In genomic region chr10:30422981-30423654, GRCh38 we compare ENCODE assay signal across 8 cellular contexts. TPM values are rescaled to one million over a fixed set of nuclear protein-coding genes. Genes with fewer than 3 reads are reported as not detected.
DNase-seq lines count a peak whose midpoint lies in the region; ATAC-seq, FAIRE-seq and TF ChIP-seq lines count a peak whose summit lies in the region.

No MANE protein-coding gene starts in this region.

- no peak for TF ChIP-seq RAD21 in GM12878 (IDR thresholded peaks at IDR 0.05; ENCODE audit: insufficient read depth, low read depth, low read length)

- RAD21 ChIA-PET in GM12878 (lab: Charles Lee; ENCODE audit: unreplicated experiment): interaction anchor here (12.1 to 14.3 kb wide), 2 partner anchors 9 to 108 kb away, joined by 198 to 255 read pairs; partner anchors contain the start of gene MAP3K8

- no peak for TF ChIP-seq CTCF in GM12878 (IDR thresholded peaks at IDR 0.05 in 2 of 3, conservative IDR thresholded peaks at IDR 0.05 in 1 of 3; ENCODE audit: control insufficient read depth in 2 of 3, extremely low read depth in 1 of 3, insufficient read depth in 1 of 3, low read depth in 3 of 3, low read length in 3 of 3)

- peak overlapping the region; percentile 60 for H2AFZ ChIP-seq in GM12878 (ENCODE audit: control insufficient read depth, low read depth, low read length)

- no peak overlapping the region; the same call in 1 of the 2 replicates for H3K4me3 ChIP-seq in GM12878

- CTCF ChIA-PET in GM12878 (lab: Yijun Ruan, JAX): interaction anchor here (1.0 to 13.8 kb wide), 2 partner anchors 106 to 168 kb away, joined by 6 to 217 read pairs; no protein-coding TSS in a partner anchor

- no peaks in the 10 kb centered on the region for H3K27me3 Mint-ChIP-seq in activated CD4-positive, alpha-beta T cell treated with anti-CD3 and anti-CD28 coated beads, Interleukin-2, amount 10 ng/mL, durations not matched to agents 24 days and 14 days
- no peaks in the 10 kb centered on the region for H3K27me3 Mint-ChIP-seq in activated T-helper 2 cell treated with anti-CD3 and anti-CD28 coated beads, Interferon-gamma antibody, Interleukin-2, Interleukin-4, amounts not matched to agents 10 μg/mL and 5 μg/mL and 100 μg/mL, durations not matched to agents 14 hours and 24 hours and 36 hours (ENCODE audit: low read depth)

- H3K4me1 ChIP-seq in GM12878 (ENCODE audit: control insufficient read depth, insufficient read depth, low read length): peaks cover 61% of the 10 kb centered on the region

- TF ChIP-seq EP300 in GM12878 (IDR thresholded peaks at IDR 0.05; ENCODE audit: borderline replicate concordance in 1 of 2, control insufficient read depth in 1 of 2, low read depth in 2 of 2, low read length in 2 of 2): no peak

- WGBS in GM12878 (ENCODE audit: insufficient coverage, insufficient replicate concordance, low lambda C conversion rate, missing lambda C conversion rate): 52% methylated on average over 8 of the region's 8 CpGs

- no peak for FAIRE-seq in GM12878 (lab: Jason Lieb, UNC)

- intact Hi-C loops in activated CD4-positive, alpha-beta T cell treated with anti-CD3 and anti-CD28 coated beads, Interleukin-2, amount 10 ng/mL, durations not matched to agents 24 days and 14 days (cut with micrococcal nuclease): no loop called here
- intact Hi-C loops in GM12878 (cut with micrococcal nuclease; ENCODE audit: unreplicated experiment): no loop called here
- intact Hi-C loops in activated T-helper 2 cell treated with anti-CD3 and anti-CD28 coated beads, Interferon-gamma antibody, Interleukin-2, Interleukin-4, amounts not matched to agents 10 μg/mL and 5 μg/mL and 100 μg/mL, durations not matched to agents 14 hours and 24 hours and 36 hours (cut with micrococcal nuclease): no loop called here

- SMC1A ChIA-PET in GM12878 (lab: Charles Lee; ENCODE audit: uncharacterized antibody, unreplicated experiment): interaction anchor here (0.9 to 14.7 kb wide), 5 partner anchors 9 to 113 kb away, joined by 3 to 262 read pairs (median 4); partner anchors contain the start of gene MAP3K8

- peak overlapping the region; percentile 34; the same call in 1 of the 2 replicates for H3K4me2 ChIP-seq in GM12878 (ENCODE audit: control insufficient read depth, insufficient read depth)

- no peak overlapping the region; the same call in none of the 2 replicates for H3K27ac ChIP-seq in GM12878 (ENCODE audit: control insufficient read depth, insufficient read depth)
- H3K27ac ChIP-seq in layer of hippocampus (ENCODE audit: low read depth, low read length): peak overlapping the region; percentile 10

- no peak for ATAC-seq in GM12878
- ATAC-seq in stimulated activated naive CD8-positive, alpha-beta T cell treated with anti-CD3 and anti-CD28 coated beads, Interleukin-15, Interleukin-2, amounts not matched to agents 100 U/mL and 50 U/mL, for 24 hours: no peak

- peak overlapping the region; percentile 20 for H3K27ac Mint-ChIP-seq in activated CD4-positive, alpha-beta T cell treated with anti-CD3 and anti-CD28 coated beads, Interleukin-2, amount 10 ng/mL, durations not matched to agents 24 days and 14 days
- H3K27ac Mint-ChIP-seq in activated T-helper 2 cell treated with anti-CD3 and anti-CD28 coated beads, Interferon-gamma antibody, Interleukin-2, Interleukin-4, amounts not matched to agents 10 μg/mL and 5 μg/mL and 100 μg/mL, durations not matched to agents 14 hours and 24 hours and 36 hours: no peak overlapping the region

- H3K36me3 ChIP-seq in GM12878 (ENCODE audit: control insufficient read depth in 2 of 2, insufficient read depth in 2 of 2, low read length in 1 of 2): no peaks in the 10 kb centered on the region

- no peaks in the 10 kb centered on the region for H4K20me1 ChIP-seq in GM12878 (ENCODE audit: control insufficient read depth, insufficient read depth)

- H3K4me1 Mint-ChIP-seq in activated CD4-positive, alpha-beta T cell treated with anti-CD3 and anti-CD28 coated beads, Interleukin-2, amount 10 ng/mL, durations not matched to agents 24 days and 14 days: peaks cover 48% of the 10 kb centered on the region
- peaks cover 50% of the 10 kb centered on the region for H3K4me1 Mint-ChIP-seq in activated T-helper 2 cell treated with anti-CD3 and anti-CD28 coated beads, Interferon-gamma antibody, Interleukin-2, Interleukin-4, amounts not matched to agents 10 μg/mL and 5 μg/mL and 100 μg/mL, durations not matched to agents 14 hours and 24 hours and 36 hours (ENCODE audit: low read depth)

- no peak for TF ChIP-seq POLR2A in GM12878 (IDR thresholded peaks at IDR 0.05; ENCODE audit: low read depth, low read length)

- in situ Hi-C loops in GM12878 (cut with MboI): no loop called here

- H3K9me3 Mint-ChIP-seq in activated CD4-positive, alpha-beta T cell treated with anti-CD3 and anti-CD28 coated beads, Interleukin-2, amount 10 ng/mL, durations not matched to agents 24 days and 14 days: no peaks in the 10 kb centered on the region
- H3K9me3 Mint-ChIP-seq in activated T-helper 2 cell treated with anti-CD3 and anti-CD28 coated beads, Interferon-gamma antibody, Interleukin-2, Interleukin-4, amounts not matched to agents 10 μg/mL and 5 μg/mL and 100 μg/mL, durations not matched to agents 14 hours and 24 hours and 36 hours: no peaks in the 10 kb centered on the region

- no peak overlapping the region for H3K4me3 Mint-ChIP-seq in activated CD4-positive, alpha-beta T cell treated with anti-CD3 and anti-CD28 coated beads, Interleukin-2, amount 10 ng/mL, durations not matched to agents 24 days and 14 days
- H3K4me3 Mint-ChIP-seq in activated T-helper 2 cell treated with anti-CD3 and anti-CD28 coated beads, Interferon-gamma antibody, Interleukin-2, Interleukin-4, amounts not matched to agents 10 μg/mL and 5 μg/mL and 100 μg/mL, durations not matched to agents 14 hours and 24 hours and 36 hours (ENCODE audit: low read depth): no peak overlapping the region

- H3K9ac ChIP-seq in GM12878 (ENCODE audit: control insufficient read depth, insufficient read depth, low read length): no peak overlapping the region

- DNase-seq in activated CD4-positive, alpha-beta T cell treated with anti-CD3 and anti-CD28 coated beads, Interleukin-2, amount 10 ng/mL, durations not matched to agents 24 days and 14 days: no peak
- DNase-seq in activated CD4-positive, alpha-beta T cell treated with anti-CD3 and anti-CD28 coated beads, Interleukin-2, amount 50 U/mL, for 1 hour: no peak
- no peak for DNase-seq in GM12878 (ENCODE audit: low read depth, low spot score)
- peak; percentile 83 for DNase-seq in ureter (ENCODE audit: low spot score)
- no peak for DNase-seq in activated T-helper 2 cell treated with anti-CD3 and anti-CD28 coated beads, Interferon-gamma antibody, Interleukin-2, Interleukin-4, amounts not matched to agents 10 μg/mL and 5 μg/mL and 100 μg/mL, durations not matched to agents 14 hours and 24 hours and 36 hours (ENCODE audit: low spot score)
- DNase-seq in SK-N-DZ (ENCODE audit: low spot score): no peak
- DNase-seq in stimulated activated naive CD8-positive, alpha-beta T cell treated with anti-CD3 and anti-CD28 coated beads, Interleukin-15, Interleukin-2, amounts not matched to agents 100 U/mL and 50 U/mL, for 24 hours: no peak

- no peaks in the 10 kb centered on the region for H3K27me3 ChIP-seq in GM12878 (replicated peaks in 1 of 2; ENCODE audit: control insufficient read depth in 2 of 2, insufficient read depth in 2 of 2, low read length in 1 of 2)
- H3K27me3 ChIP-seq in layer of hippocampus (ENCODE audit: control insufficient read depth, insufficient read depth, low read length): no peaks in the 10 kb centered on the region

- H3K9me3 ChIP-seq in GM12878 (replicated peaks; ENCODE audit: control insufficient read depth, insufficient read depth, low read length): no peaks in the 10 kb centered on the region

- no TSS peak for BruUV-seq in GM12878 (replicated peaks; lab: Mats Ljungman, UMichigan)

- no peaks in the 10 kb centered on the region for H3K79me2 ChIP-seq in GM12878 (ENCODE audit: control insufficient read depth, insufficient read depth, low read length)

- no peaks in the 10 kb centered on the region for H3K36me3 Mint-ChIP-seq in activated CD4-positive, alpha-beta T cell treated with anti-CD3 and anti-CD28 coated beads, Interleukin-2, amount 10 ng/mL, durations not matched to agents 24 days and 14 days (ENCODE audit: low read depth)
- H3K36me3 Mint-ChIP-seq in activated T-helper 2 cell treated with anti-CD3 and anti-CD28 coated beads, Interferon-gamma antibody, Interleukin-2, Interleukin-4, amounts not matched to agents 10 μg/mL and 5 μg/mL and 100 μg/mL, durations not matched to agents 14 hours and 24 hours and 36 hours (ENCODE audit: low read depth): no peaks in the 10 kb centered on the region

- POLR2A ChIA-PET in GM12878 (lab: Charles Lee): interaction anchor here (3.4 kb wide), 1 partner anchor 10 kb away, joined by 20 read pairs; the partner anchor contains the start of gene MAP3K8

TF ChIP-seq in GM12878, 131 proteins besides CTCF, POLR2A, EP300 and RAD21 (continues in another document):
- TF ChIP-seq IRF4 (IDR thresholded peaks at IDR 0.05; ENCODE audit: low read depth, low read length): 0 out of 2 replicates have a peak, but pooled peaks have one; percentile 28
- no peak for TF ChIP-seq BRCA1 (IDR thresholded peaks at IDR 0.05; ENCODE audit: low read depth, low read length)

RNA-seq across cellular contexts. Expression of gene MAP3K8, which starts 10.9 kb away (rescaled TPM):
- total RNA-seq in activated CD4-positive, alpha-beta T cell treated with anti-CD3 and anti-CD28 coated beads, Interleukin-2, amount 10 ng/mL, durations not matched to agents 24 days and 14 days: 20.9 and 22.0 TPM in 2 replicates
- total RNA-seq in GM12878 (2013; cell fraction: nucleolus; rRNA removed): 126 and 129 TPM in 2 replicates
- total RNA-seq in GM12878 (2014; rRNA removed): 25.5 and 32.9 TPM in 2 replicates
- 30.2 and 31.5 TPM in 2 replicates for total RNA-seq in GM12878 (2014; rRNA removed; fragmentation: Illumina TruSeq; extraction: Trizol)
- total RNA-seq in GM12878 (2021): 41.3 and 41.7 TPM in 2 replicates
- polyA plus RNA-seq in GM12878 (2011; ENCODE audit: low read depth): 45.4 TPM
- polyA plus RNA-seq in GM12878 (2011; rRNA removed): 115 and 146 TPM in 2 replicates
- polyA plus RNA-seq in GM12878 (2011; cell fraction: cytosol; rRNA removed): 41.1 and 48.5 TPM in 2 replicates
- 65.2 and 95.6 TPM in 2 replicates for polyA plus RNA-seq in GM12878 (2011; cell fraction: nucleus; rRNA removed)
- 53.5 and 61.5 TPM in 2 replicates for polyA plus RNA-seq in GM12878 (2012)
- polyA plus RNA-seq in GM12878 (2014; fragmentation: Illumina TruSeq; extraction: Trizol): 39.1 and 43.6 TPM in 2 replicates
- 10 to 100 TPM; 45.5 to 47.9 TPM for polyA plus RNA-seq in GM12878 (2014; fragmentation: Nextera tagmentation; extraction: Ambion mirVana)
- polyA plus RNA-seq in GM12878 (2014; rRNA removed): 33.6 and 38.5 TPM in 2 replicates
- polyA plus RNA-seq in GM12878 (2016; fragmentation: Nextera tagmentation; extraction: Ambion mirVana): 10 to 100 TPM; 36.2 to 45.6 TPM
- 64.8 and 78.0 TPM in 2 replicates for polyA minus RNA-seq in GM12878 (2011; rRNA and poly(A)+ RNA removed)
- 19.9 and 20.1 TPM in 2 replicates for polyA minus RNA-seq in GM12878 (2011; cell fraction: cytosol; rRNA and poly(A)+ RNA removed)
- 41.0 and 41.7 TPM in 2 replicates for polyA minus RNA-seq in GM12878 (2011; cell fraction: nucleus; rRNA and poly(A)+ RNA removed)
- 42.8 TPM for total RNA-seq in ureter
- total RNA-seq in activated T-helper 2 cell treated with anti-CD3 and anti-CD28 coated beads, Interferon-gamma antibody, Interleukin-2, Interleukin-4, amounts not matched to agents 10 μg/mL and 5 μg/mL and 100 μg/mL, durations not matched to agents 14 hours and 24 hours and 36 hours: 33.5 and 37.1 TPM in 2 replicates
- 0.14 and 0.39 TPM in 2 replicates for polyA plus RNA-seq in SK-N-DZ (2014; cell fraction: cytosol; rRNA removed)
- 0.35 and 1.2 TPM in 2 replicates for polyA plus RNA-seq in SK-N-DZ (2014; cell fraction: nucleus; rRNA removed)
